20 cellular contexts compared by ENCODE assay signal in genomic region chr17:38613981-38614779, GRCh38. TPM values are rescaled to one million over a fixed set of nuclear protein-coding genes. Genes with fewer than 3 reads are reported as not detected.
DNase-seq lines count a peak whose midpoint lies in the region; ATAC-seq, FAIRE-seq and TF ChIP-seq lines count a peak whose summit lies in the region.
"Had no signal": no experiment of that assay in that cellular context is flagged by ENCODE, and none has a peak within 500 bp of the region (broad histone marks: within the 10 kb centered on the region; RNA-seq: fewer than 3 reads in every experiment).

No MANE protein-coding gene starts in this region.

- H3K27me3 ChIP-seq in HepG2 (ENCODE audit: control insufficient read depth in 1 of 2, insufficient read depth in 2 of 2, low read length in 2 of 2): no peaks in the 10 kb centered on the region

- H3K36me3 ChIP-seq in HepG2 (replicated peaks in 1 of 2; ENCODE audit: control insufficient read depth in 1 of 2, insufficient read depth in 2 of 2, low read length in 2 of 2): no peaks in the 10 kb centered on the region

- H3K4me1 ChIP-seq in A549: peaks cover 13% of the 10 kb centered on the region; the same call in 2 of the 3 replicates
- peaks cover 100% of the 10 kb centered on the region for H3K4me1 ChIP-seq in HepG2 (ENCODE audit: insufficient read depth, low read length)

- no peak for TF ChIP-seq CTCF in A549 (IDR thresholded peaks at IDR 0.05)
- no peak for TF ChIP-seq CTCF in WTC11 (IDR thresholded peaks at IDR 0.05)
- TF ChIP-seq CTCF in HepG2 (CRISPR knock-in tag; IDR thresholded peaks at IDR 0.05): no peak; the same call in 1 of the 2 replicates

- peaks cover 57% of the 10 kb centered on the region for H3K4me1 Mint-ChIP-seq in WTC11
- H3K4me1 Mint-ChIP-seq: activated naive CD8-positive, alpha-beta T cell treated with anti-CD3 and anti-CD28 coated beads, Interleukin-2, amount 50 U/mL, for 24 hours had no signal

- CTCF ChIA-PET in A549 (lab: Yijun Ruan, JAX) (interaction anchor here (1.1 to 31.2 kb wide), 4 partner anchors 8 to 265 kb away, joined by 4 to 525 read pairs (median 46); partner anchors contain the start of gene SRCIN1), WTC11 (lab: Charles Lee) (interaction anchor here (0.6 to 2.1 kb wide), 7 partner anchors 12 to 73 kb away, joined by 3 to 11 read pairs (median 4); no protein-coding TSS in a partner anchor), HepG2 (lab: Yijun Ruan, JAX; ENCODE audit: low intra/inter-chr PET ratio, low total read pairs) (interaction anchor here (0.8 to 2.3 kb wide), 3 partner anchors 8 to 49 kb away, joined by 3 to 11 read pairs (median 4); partner anchors contain the start of gene SRCIN1)

- peak overlapping the region; percentile 73 for H3K9ac ChIP-seq in HepG2 (ENCODE audit: insufficient read depth, low read depth, low read length)

- peaks cover 14% of the 10 kb centered on the region for H3K36me3 Mint-ChIP-seq in WTC11
- H3K36me3 Mint-ChIP-seq: mesothelial cell of epicardium had no signal

- TF ChIP-seq RAD21 in A549 (conservative IDR thresholded peaks at IDR 0.05 in 1 of 2, IDR thresholded peaks at IDR 0.05 in 1 of 2) (no peak), HepG2 (CRISPR knock-in tag; IDR thresholded peaks at IDR 0.05) (peak; percentile 54; the same call in 1 of the 2 replicates)

- BruUV-seq in HepG2 (replicated peaks; lab: Mats Ljungman, UMichigan): TSS peak; percentile 96

- no peak for TF ChIP-seq EP300 in A549 (IDR thresholded peaks at IDR 0.05)
- TF ChIP-seq EP300 in HepG2 (IDR thresholded peaks at IDR 0.05; ENCODE audit: low read depth in 2 of 2, low read length in 2 of 2): peak; percentile 96 to 100
- peak; percentile 100 for TF ChIP-seq EP300 in HepG2 (CRISPR knock-in tag; IDR thresholded peaks at IDR 0.05; ENCODE audit: borderline replicate concordance)

- H3K4me3 Mint-ChIP-seq in WTC11: no peak overlapping the region
- H3K4me3 Mint-ChIP-seq: activated naive CD8-positive, alpha-beta T cell treated with anti-CD3 and anti-CD28 coated beads, Interleukin-2, amount 50 U/mL, for 24 hours; mesothelial cell of epicardium; nephron progenitor cell had no signal

- in situ Hi-C loops in HepG2 (cut with HindIII; ENCODE audit: extremely low pct_ligation_motif_present, low pct_unique_long_range_greater_than_20kb): no loop called here

- H3K27ac ChIP-seq in A549: no peak overlapping the region
- peak overlapping the region; percentile 95 for H3K27ac ChIP-seq in HepG2 (ENCODE audit: extremely low read length, insufficient read depth, low read length)
- H3K27ac ChIP-seq: C4-2B had no signal

- H3K9me3 ChIP-seq in A549 (peaks cover 10% of the 10 kb centered on the region), HepG2 (ENCODE audit: low read length) (no peaks in the 10 kb centered on the region)

- intact Hi-C loops in HepG2 (cut with micrococcal nuclease; ENCODE audit: unreplicated experiment): loop anchor here (1.0 kb wide), 1 partner anchor 43 kb away; no protein-coding TSS in a partner anchor

- TF ChIP-seq POLR2A in A549 (IDR thresholded peaks at IDR 0.05; ENCODE audit: low read length) (no peak), HepG2 (IDR thresholded peaks at IDR 0.05; ENCODE audit: insufficient read depth in 1 of 2, low read depth in 2 of 2, low read length in 2 of 2) (peak; percentile 86 to 94)

- peak overlapping the region; percentile 31; the same call in 1 of the 2 replicates for H3K27ac Mint-ChIP-seq in WTC11
- H3K27ac Mint-ChIP-seq: activated naive CD8-positive, alpha-beta T cell treated with anti-CD3 and anti-CD28 coated beads, Interleukin-2, amount 50 U/mL, for 24 hours; mesothelial cell of epicardium; nephron progenitor cell had no signal

- DNase-seq in A549 (ENCODE audit: low read depth in 1 of 2, low spot score in 1 of 2): no peak
- DNase-seq in HuH-7 (ENCODE audit: low spot score): peak; percentile 71
- DNase-seq in WTC11 (ENCODE audit: low spot score): no peak
- peak; percentile 100 for DNase-seq in HepG2 (ENCODE audit: low spot score)
- no peak for DNase-seq in OCI-M1 (lab: John Stamatoyannopoulos, UW)
- no peak for DNase-seq in NCI-H187 treated with DMSO at 0.1 percent for 48 hours (lab: John Stamatoyannopoulos, UW)
- DNase-seq: ACHN; activated CD4-positive, alpha-beta T cell treated with anti-CD3 and anti-CD28 coated beads for 48 hours; activated naive CD8-positive, alpha-beta T cell treated with anti-CD3 and anti-CD28 coated beads, Interleukin-2, amount 50 U/mL, for 24 hours; DMS79 treated with DMSO at 0.1 percent for 48 hours; NCI-H1105 treated with DMSO at 0.1 percent for 48 hours; NCI-H446 treated with DMSO at 0.1 percent for 48 hours; nephron progenitor cell; SW 1271 had no signal

- POLR2A ChIA-PET in A549 (lab: Yijun Ruan, JAX): no interaction called here
- POLR2A ChIA-PET in WTC11 (lab: Charles Lee): interaction anchor here (0.6 kb wide), 1 partner anchor 49 kb away, joined by 3 read pairs; no protein-coding TSS in a partner anchor
- POLR2A ChIA-PET in HepG2 (lab: Yijun Ruan, JAX): interaction anchor here (0.7 to 9.0 kb wide), 31 partner anchors 9 to 262 kb away, joined by 3 to 291 read pairs (median 5); partner anchors contain the start of genes EPOP, MLLT6, RPL23 and SOCS7

- H3K27me3 Mint-ChIP-seq in WTC11 (ENCODE audit: low read depth): peaks cover 16% of the 10 kb centered on the region

- H2AFZ ChIP-seq in HepG2 (ENCODE audit: low read length): no peak overlapping the region

- peaks cover 13% of the 10 kb centered on the region for H3K9me3 Mint-ChIP-seq in WTC11
- H3K9me3 Mint-ChIP-seq: activated naive CD8-positive, alpha-beta T cell treated with anti-CD3 and anti-CD28 coated beads, Interleukin-2, amount 50 U/mL, for 24 hours had no signal

- no peak overlapping the region for H3K4me3 ChIP-seq in A549
- peak overlapping the region in 1 of 3 experiments; percentile 56; a peak in 3 of 6 replicates for H3K4me3 ChIP-seq in HepG2 (replicated peaks in 1 of 3; ENCODE audit: insufficient read depth in 1 of 3, low read depth in 2 of 3, low read length in 3 of 3)

- H4K20me1 ChIP-seq in HepG2 (ENCODE audit: insufficient read depth, low read length): no peaks in the 10 kb centered on the region

- no peaks in the 10 kb centered on the region for H3K79me2 ChIP-seq in HepG2 (ENCODE audit: insufficient read depth, low read length)

- 71% methylated on average over 7 of the region's 7 CpGs for WGBS in A549 (ENCODE audit: missing lambda C conversion rate)
- 19% methylated on average over 7 of the region's 7 CpGs for WGBS in HepG2 (ENCODE audit: low lambda C conversion rate)

- H3K4me2 ChIP-seq in A549 (peak overlapping the region; percentile 23), HepG2 (ENCODE audit: low read depth, low read length) (peak overlapping the region; percentile 74)

- peak in 1 of 2 experiments; percentile 19; a peak in 3 of 6 replicates for ATAC-seq in A549
- no peak for ATAC-seq in WTC11
- peak; percentile 85 for ATAC-seq in HepG2
- no peak for ATAC-seq in GM21786 (IDR thresholded peaks at IDR 0.05; ENCODE audit: unreplicated experiment)
- ATAC-seq in HG03460 (IDR thresholded peaks at IDR 0.05; ENCODE audit: unreplicated experiment): no peak
- ATAC-seq: activated naive CD8-positive, alpha-beta T cell treated with anti-CD3 and anti-CD28 coated beads, Interleukin-2, amount 50 U/mL, for 24 hours; Right ventricle myocardium inferior had no signal

- no peak for FAIRE-seq in A549 (lab: Jason Lieb, UNC)
- no peak for FAIRE-seq in HepG2 (lab: Jason Lieb, UNC)

TF ChIP-seq in A549, 52 proteins besides CTCF, POLR2A, EP300 and RAD21:
- no peak for TF ChIP-seq CHD4 (IDR thresholded peaks at IDR 0.05; ENCODE audit: borderline replicate concordance)

TF ChIP-seq in WTC11, 78 proteins besides CTCF, POLR2A, EP300 and RAD21 (continues in another document):
- TF ChIP-seq RORB (CRISPR knock-in tag; IDR thresholded peaks at IDR 0.05): no peak

TF ChIP-seq in HepG2, 621 proteins besides CTCF, POLR2A, EP300 and RAD21 (continues in another document):
- TF ChIP-seq RBM39 (IDR thresholded peaks at IDR 0.05; ENCODE audit: low read depth, low read length, poor library complexity, severe bottlenecking): peak; percentile 15

RNA-seq across cellular contexts. Expression of gene SRCIN1, which starts 8.4 kb away (rescaled TPM):
- 1.3 and 1.4 TPM in 2 replicates for polyA plus RNA-seq in A549 (2011; rRNA removed)
- polyA plus RNA-seq in A549 (2012; cell fraction: cytosol; rRNA removed): 1.9 and 2.0 TPM in 2 replicates
- 8.0 and 16.8 TPM in 2 replicates for polyA plus RNA-seq in A549 (2012; cell fraction: nucleus; rRNA removed)
- 2.1 to 3.4 TPM (median 2.6 TPM) in 3 replicates for polyA plus RNA-seq in A549 (2017; fragmentation: RNase III; extraction: RNeasy Plus Mini Kit Qiagen cat#74134 plus additional on column Dnase treatment)
- 1.2 and 2.1 TPM in 2 replicates for polyA minus RNA-seq in A549 (2011; rRNA and poly(A)+ RNA removed)
- total RNA-seq in WTC11 (2021): 10.7 to 17.3 TPM (median 11.1 TPM) in 3 replicates
- total RNA-seq in HepG2 (2016; rRNA removed; fragmentation: Illumina TruSeq; extraction: Trizol): 0.90 and 1.2 TPM in 2 replicates
- 0.26 and 0.30 TPM in 2 replicates for total RNA-seq in HepG2 (2016; cell fraction: cytosol; rRNA removed; fragmentation: Illumina TruSeq; extraction: Trizol; ENCODE audit: low read depth)
- 0.76 and 1.4 TPM in 2 replicates for total RNA-seq in HepG2 (2016; cell fraction: insoluble cytoplasmic fraction; rRNA removed; fragmentation: Illumina TruSeq; extraction: Trizol)
- 0.43 and 1.00 TPM in 2 replicates for total RNA-seq in HepG2 (2016; cell fraction: membrane; rRNA removed; fragmentation: Illumina TruSeq; extraction: Trizol)
- 2.5 and 3.1 TPM in 2 replicates for total RNA-seq in HepG2 (2016; cell fraction: nucleus; rRNA removed; fragmentation: Illumina TruSeq; extraction: Trizol)
- 9.6 and 19.8 TPM in 2 replicates for polyA plus RNA-seq in HepG2 (2011; rRNA removed)
- polyA plus RNA-seq in HepG2 (2011; cell fraction: cytosol; rRNA removed): 2.9 and 4.8 TPM in 2 replicates
- 128 and 143 TPM in 2 replicates for polyA plus RNA-seq in HepG2 (2011; cell fraction: nucleus; rRNA removed)
- 9.9 and 11.0 TPM in 2 replicates for polyA plus RNA-seq in HepG2 (2012)
- 0.26 and 0.32 TPM in 2 replicates for polyA plus RNA-seq in HepG2 (2016; cell fraction: cytosol; fragmentation: Illumina TruSeq; extraction: Trizol; ENCODE audit: low read depth)
- 1.0 and 2.4 TPM in 2 replicates for polyA plus RNA-seq in HepG2 (2016; cell fraction: insoluble cytoplasmic fraction; fragmentation: Illumina TruSeq; extraction: Trizol; ENCODE audit: low read depth)
- polyA plus RNA-seq in HepG2 (2016; cell fraction: membrane; fragmentation: Illumina TruSeq; extraction: Trizol; ENCODE audit: low read depth): 0.64 and 0.68 TPM in 2 replicates
- polyA plus RNA-seq in HepG2 (2016; cell fraction: nucleus; fragmentation: Illumina TruSeq; extraction: Trizol; ENCODE audit: insufficient read depth, low read depth): 13.9 and 14.2 TPM in 2 replicates
- polyA minus RNA-seq in HepG2 (2011; rRNA and poly(A)+ RNA removed; ENCODE audit: low replicate concordance): 2.4 and 22.5 TPM in 2 replicates
- polyA minus RNA-seq in HepG2 (2011; cell fraction: cytosol; rRNA and poly(A)+ RNA removed): 5.7 and 10.1 TPM in 2 replicates
- polyA minus RNA-seq in HepG2 (2011; cell fraction: nucleus; rRNA and poly(A)+ RNA removed): 22.4 and 24.7 TPM in 2 replicates
- total RNA-seq: LHCN-M2 had no signal

Comparison
In these comparisons a context has a peak if more than half of its experiments do, and no peak if none do; other contexts are left out.
1. DNase-seq: peak in HuH-7 (single experiment) and HepG2 (single experiment); none in A549 (0 of 2), WTC11 (single experiment), OCI-M1 (single experiment) and NCI-H187 treated with DMSO at 0.1 percent for 48 hours (single experiment).